Comparison of ENCODE assay signal across 1 cellular context in the genomic region with DNA sequence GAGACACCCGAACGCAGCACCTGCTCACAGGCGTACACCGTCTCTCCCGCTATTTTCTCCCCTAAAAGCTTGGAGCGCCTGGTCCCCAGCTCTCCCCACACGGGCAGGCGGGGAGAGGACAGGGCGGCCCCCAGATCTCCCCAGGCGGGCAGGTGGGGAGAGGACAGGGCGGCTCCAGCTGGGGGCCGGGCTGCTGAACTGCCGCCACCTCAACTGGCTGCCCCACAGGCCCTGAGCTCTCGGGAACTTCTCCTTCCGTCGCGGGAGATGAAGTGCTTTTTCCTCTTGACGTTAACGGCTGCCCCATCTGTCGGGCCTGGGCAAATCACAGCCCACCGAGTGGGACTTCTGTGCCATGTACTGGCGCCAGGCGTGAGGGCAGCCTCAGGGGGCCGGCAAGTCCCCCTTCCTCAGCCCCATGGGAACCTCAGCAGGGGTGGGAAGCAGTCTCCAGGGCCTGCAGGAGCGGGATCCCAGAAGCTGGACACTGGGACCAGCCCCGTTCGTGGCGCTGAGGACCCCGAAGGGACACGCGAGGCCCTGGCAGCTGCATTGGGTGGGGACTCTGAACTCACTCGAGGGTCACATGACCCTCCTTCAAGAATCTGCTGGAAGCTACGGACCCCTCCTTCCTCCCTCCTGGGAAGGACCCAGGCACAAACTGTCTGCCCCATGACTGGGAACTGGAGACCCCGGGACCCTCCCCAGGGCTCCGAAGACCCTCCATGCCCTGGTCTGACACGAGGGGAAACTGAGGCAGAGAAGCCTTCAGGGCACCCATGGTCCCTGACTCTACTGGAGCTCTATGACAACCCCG.
A peak's percentile ranks its signal among the peaks of the same experiment; 100 is the strongest.
TF ChIP-seq lines count a peak whose summit lies in the region.

No MANE protein-coding gene starts in this region.

TF ChIP-seq in H1, 55 proteins besides CTCF, POLR2A, EP300 and RAD21:
- TF ChIP-seq KDM1A (IDR thresholded peaks at IDR 0.05; ENCODE audit: borderline replicate concordance, low read length) (no peak), GTF2F1 (IDR thresholded peaks at IDR 0.05; ENCODE audit: borderline replicate concordance, low read depth, low read length) (no peak), TCF12 (IDR thresholded peaks at IDR 0.05; ENCODE audit: low read depth, low read length) (no peak), E2F6 (IDR thresholded peaks at IDR 0.05) (peak; percentile 17; the same call in 1 of the 2 replicates), CHD2 (IDR thresholded peaks at IDR 0.05; ENCODE audit: low read length) (no peak)
